21 cellular contexts compared by ENCODE assay signal in the genomic region with DNA sequence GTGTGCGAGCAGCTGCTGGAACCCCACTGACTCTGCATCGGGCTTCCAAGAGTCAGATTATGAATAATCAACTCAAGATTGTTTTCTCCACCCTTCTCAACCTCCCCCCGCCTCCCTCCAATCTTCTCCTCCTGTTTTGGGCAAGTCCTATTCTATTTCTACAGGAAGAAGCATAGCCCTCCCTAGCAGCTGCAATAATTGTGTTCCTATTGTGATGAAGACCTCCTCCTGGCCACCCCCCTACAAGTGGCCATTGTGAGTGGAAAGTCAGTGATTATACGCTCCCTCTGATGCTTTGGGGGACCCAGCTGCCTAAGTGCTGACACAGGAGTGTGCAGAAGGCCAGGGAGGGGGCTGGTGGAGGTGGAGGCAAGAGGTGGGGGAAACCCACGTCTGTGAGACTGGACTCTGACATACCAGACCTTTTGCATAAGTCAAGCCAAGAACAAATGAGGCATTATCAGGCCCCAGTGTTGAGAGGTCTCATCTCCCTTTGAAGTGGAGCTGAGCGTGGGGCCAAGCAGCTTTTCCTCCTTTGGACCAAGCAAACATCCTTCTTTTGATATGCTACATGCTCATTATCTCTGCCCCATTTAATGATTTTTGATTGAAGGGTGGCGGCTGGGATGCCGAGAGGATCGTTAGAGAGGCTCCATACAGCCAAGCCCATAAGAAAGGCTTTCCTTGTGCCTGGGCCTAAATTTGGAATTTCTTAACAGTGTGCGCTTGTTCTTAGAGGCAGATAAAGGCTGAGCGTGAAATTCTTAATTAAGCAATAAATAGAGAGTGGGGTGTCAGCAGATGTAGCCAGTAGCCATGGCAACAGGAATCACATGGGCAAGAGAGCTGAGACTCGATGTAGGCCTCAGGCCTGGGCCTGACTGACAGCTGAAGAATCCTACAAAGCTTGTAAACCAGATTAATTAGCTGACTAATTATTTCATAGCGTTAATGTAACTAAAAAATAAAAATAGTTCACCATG.
DNase-seq lines count a peak whose midpoint lies in the region; ATAC-seq, FAIRE-seq and TF ChIP-seq lines count a peak whose summit lies in the region.
"Had no signal": no experiment of that assay in that cellular context is flagged by ENCODE, and none has a peak within 500 bp of the region (broad histone marks: within the 10 kb centered on the region; RNA-seq: fewer than 3 reads in every experiment).

No MANE protein-coding gene starts in this region.

- ATAC-seq in GM12878, result peak; percentile 24; the same call in 1 of the 3 replicates
- ATAC-seq: HCT116 had no signal

- H3K9ac ChIP-seq in GM12878 (ENCODE audit: control insufficient read depth, insufficient read depth, low read length), result no peak overlapping the region

- H3K27ac ChIP-seq in A673 (ENCODE audit: low read depth, low read length, poor library complexity, severe bottlenecking) (no peak overlapping the region), GM12878 (ENCODE audit: control insufficient read depth, insufficient read depth) (no peak overlapping the region), uterus (no peak overlapping the region)
- H3K27ac ChIP-seq: neutrophil had no signal

- H3K27me3 ChIP-seq in A673 (replicated peaks; ENCODE audit: insufficient read depth, low read depth, low read length, poor library complexity), result peaks cover 11% of the 10 kb centered on the region
- H3K27me3 ChIP-seq in GM12878 (replicated peaks in 1 of 2; ENCODE audit: control insufficient read depth in 2 of 2, insufficient read depth in 2 of 2, low read length in 1 of 2), result peaks cover 0 to 2% of the 10 kb centered on the region in 2 experiments; a peak in 2 of 4 replicates
- H3K27me3 ChIP-seq in uterus, result no peaks in the 10 kb centered on the region
- H3K27me3 ChIP-seq: neutrophil had no signal

- SMC1A ChIA-PET in GM12878 (lab: Charles Lee; ENCODE audit: uncharacterized antibody, unreplicated experiment), result interaction anchor here (0.6 to 2.1 kb wide), 7 partner anchors 10 to 1771 kb away, joined by 3 to 6 read pairs (median 3); no protein-coding TSS in a partner anchor

- no peak overlapping the region for H2AFZ ChIP-seq in GM12878 (ENCODE audit: control insufficient read depth, low read depth, low read length)

- H3K79me2 ChIP-seq in GM12878 (ENCODE audit: control insufficient read depth, insufficient read depth, low read length), result no peaks in the 10 kb centered on the region

- in situ Hi-C loops in GM12878 (cut with MboI), result no loop called here

- H3K4me3 ChIP-seq in A673 (ENCODE audit: low read depth, low read length, poor library complexity, severe bottlenecking), result no peak overlapping the region
- H3K4me3 ChIP-seq in GM12878, result no peak overlapping the region
- H3K4me3 ChIP-seq in uterus, result no peak overlapping the region

- no peak overlapping the region for H3K4me2 ChIP-seq in GM12878 (ENCODE audit: control insufficient read depth, insufficient read depth)

- CTCF ChIA-PET in A673 (lab: Charles Lee) (interaction anchor here (0.5 to 1.5 kb wide), 2 partner anchors 12 to 1184 kb away, joined by 3 to 6 read pairs; no protein-coding TSS in a partner anchor), GM12878 (lab: Yijun Ruan, JAX) (interaction anchor here (1.2 to 2.2 kb wide), 5 partner anchors 8 to 283 kb away, joined by 3 to 9 read pairs (median 4); no protein-coding TSS in a partner anchor)

- POLR2A ChIA-PET in A673 (lab: Charles Lee; ENCODE audit: low non-redundant PET) (no interaction called here), GM12878 (lab: Charles Lee) (no interaction called here)

- intact Hi-C loops in A673 (cut with micrococcal nuclease; ENCODE audit: unreplicated experiment) (loop anchor here (5.0 to 10.0 kb wide), 2 partner anchors 308 to 1025 kb away; a partner anchor contains a TSS), GM12878 (cut with micrococcal nuclease; ENCODE audit: unreplicated experiment) (loop anchor here (5.0 kb wide), 1 partner anchor 1025 kb away; a partner anchor contains a TSS), uterus (cut with DNase I; ENCODE audit: low total_unique reads) (no loop called here)

- BruUV-seq in A673 (replicated peaks; lab: Mats Ljungman, UMichigan) (no TSS peak), GM12878 (replicated peaks; lab: Mats Ljungman, UMichigan) (no TSS peak)

- FAIRE-seq in GM12878 (lab: Jason Lieb, UNC) (no peak), HTR-8/SVneo (lab: Jason Lieb, UNC) (no peak)
- FAIRE-seq: TTC549 had no signal

- TF ChIP-seq CTCF in A673 (conservative IDR thresholded peaks at IDR 0.05; ENCODE audit: low read depth, low read length) (no peak), GM12878 (IDR thresholded peaks at IDR 0.05 in 2 of 3, conservative IDR thresholded peaks at IDR 0.05 in 1 of 3; ENCODE audit: control insufficient read depth in 2 of 3, extremely low read depth in 1 of 3, insufficient read depth in 1 of 3, low read depth in 3 of 3, low read length in 3 of 3) (no peak), uterus (IDR thresholded peaks at IDR 0.05) (no peak)

- no peak for TF ChIP-seq RAD21 in GM12878 (IDR thresholded peaks at IDR 0.05; ENCODE audit: insufficient read depth, low read depth, low read length)

- no peak for TF ChIP-seq EP300 in GM12878 (IDR thresholded peaks at IDR 0.05; ENCODE audit: borderline replicate concordance in 1 of 2, control insufficient read depth in 1 of 2, low read depth in 2 of 2, low read length in 2 of 2)

- H3K9me3 ChIP-seq in A673 (ENCODE audit: low read depth, low read length, poor library complexity, severe bottlenecking) (no peaks in the 10 kb centered on the region), GM12878 (replicated peaks; ENCODE audit: control insufficient read depth, insufficient read depth, low read length) (no peaks in the 10 kb centered on the region), uterus (no peaks in the 10 kb centered on the region)
- H3K9me3 ChIP-seq: neutrophil had no signal

- RAD21 ChIA-PET in GM12878 (lab: Charles Lee; ENCODE audit: unreplicated experiment), result interaction anchor here (1.0 kb wide), 1 partner anchor 58 kb away, joined by 3 read pairs; no protein-coding TSS in a partner anchor

- DNase-seq in A673 (ENCODE audit: low spot score) (peak; percentile 87), NCI-H146 (lab: John Stamatoyannopoulos, UW) (peak; percentile 84), GM12878 (ENCODE audit: low read depth, low spot score) (no peak), islet precursor cell (peak; percentile 58), NCI-H345 treated with DMSO at 0.1 percent for 48 hours (lab: John Stamatoyannopoulos, UW; ENCODE audit: unreplicated experiment) (no peak), HTR-8/SVneo (ENCODE audit: insufficient read length, low spot score) (no peak), germinal center (ENCODE audit: low spot score) (no peak), uterus (no peak)
- DNase-seq: activated CD4-positive, alpha-beta T cell treated with anti-CD3 and anti-CD28 coated beads, Interleukin-2, amount 50 U/mL, for 1 hour; activated naive CD4-positive, alpha-beta T cell treated with anti-CD3 and anti-CD28 coated beads, Interleukin-2, amount 50 U/mL, for 16 hours; activated T-cell treated with anti-CD3 and anti-CD28 coated beads for 4 hours; CD4-positive, CD25-positive, alpha-beta regulatory T cell; cortex of kidney; DMS79; immature natural killer cell; NCI-H187 treated with DMSO at 0.1 percent for 48 hours; NCI-H524 treated with DMSO at 0.1 percent for 48 hours; stimulated activated naive CD4-positive, alpha-beta T cell treated with Interleukin-2 at 50 U/mL for 16 hours had no signal

- H3K4me1 ChIP-seq in A673 (ENCODE audit: insufficient read depth, low read length, poor library complexity, severe bottlenecking) (peaks cover 11% of the 10 kb centered on the region), GM12878 (ENCODE audit: control insufficient read depth, insufficient read depth, low read length) (no peaks in the 10 kb centered on the region), uterus (no peaks in the 10 kb centered on the region)

- no peaks in the 10 kb centered on the region; the same call in 1 of the 2 replicates for H4K20me1 ChIP-seq in GM12878 (ENCODE audit: control insufficient read depth, insufficient read depth)

- no peak for TF ChIP-seq POLR2A in GM12878 (IDR thresholded peaks at IDR 0.05; ENCODE audit: low read depth, low read length)
- no peak for TF ChIP-seq POLR2A in uterus (IDR thresholded peaks at IDR 0.05)

- H3K36me3 ChIP-seq in A673 (ENCODE audit: insufficient read depth, low read length, poor library complexity, severe bottlenecking) (no peaks in the 10 kb centered on the region), GM12878 (ENCODE audit: control insufficient read depth in 2 of 2, insufficient read depth in 2 of 2, low read length in 1 of 2) (no peaks in the 10 kb centered on the region), uterus (no peaks in the 10 kb centered on the region)
- H3K36me3 ChIP-seq: neutrophil had no signal

- 38% methylated on average over 13 of the region's 13 CpGs for WGBS in GM12878 (ENCODE audit: insufficient coverage, insufficient replicate concordance, low lambda C conversion rate, missing lambda C conversion rate)

TF ChIP-seq in GM12878, 131 proteins besides CTCF, POLR2A, EP300 and RAD21:
- TF ChIP-seq RUNX3 (IDR thresholded peaks at IDR 0.05; ENCODE audit: low read length), result no peak

Comparison
In these comparisons a context has a peak if more than half of its experiments do, and no peak if none do; other contexts are left out.
1. DNase-seq: peak in A673 (single experiment), NCI-H146 (single experiment) and islet precursor cell (single experiment); none in GM12878 (single experiment), NCI-H345 treated with DMSO at 0.1 percent for 48 hours (single experiment), HTR-8/SVneo (single experiment), germinal center (single experiment) and uterus (0 of 2).